In the genomic region with DNA sequence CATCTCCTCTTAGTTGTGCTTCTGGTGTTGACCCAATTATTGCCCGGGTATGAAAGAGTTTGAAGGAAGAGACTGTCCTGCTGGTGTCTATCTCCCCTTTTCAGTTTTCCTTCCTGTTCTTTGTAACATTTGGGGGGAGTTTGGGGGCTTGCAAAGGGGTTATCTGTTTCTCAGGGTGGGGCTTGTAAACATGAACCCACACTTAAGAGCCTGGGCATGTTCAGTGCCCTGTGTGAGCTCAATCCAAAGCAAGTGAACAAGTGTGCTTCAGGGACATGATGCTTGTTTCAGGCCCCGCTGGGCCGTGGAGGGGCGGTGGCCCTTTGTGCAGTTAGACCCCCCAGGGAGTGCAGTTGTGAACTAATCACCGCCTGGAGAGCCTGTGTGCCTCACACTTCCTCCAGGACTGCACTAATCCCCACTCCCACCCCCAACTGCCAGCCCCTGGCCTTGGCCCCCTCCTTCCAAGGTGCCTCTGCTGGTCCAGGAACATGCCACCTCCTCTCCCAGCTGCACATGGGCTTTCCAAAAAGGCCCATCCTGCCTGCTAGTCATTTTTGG, we compare ENCODE assay signal across 1 cellular context.
TF ChIP-seq lines count a peak whose summit lies in the region.

No MANE protein-coding gene starts in this region.

TF ChIP-seq in K562, 482 proteins besides CTCF, POLR2A, EP300 and RAD21 (continued from another document):
- TF ChIP-seq, protein P1, sequence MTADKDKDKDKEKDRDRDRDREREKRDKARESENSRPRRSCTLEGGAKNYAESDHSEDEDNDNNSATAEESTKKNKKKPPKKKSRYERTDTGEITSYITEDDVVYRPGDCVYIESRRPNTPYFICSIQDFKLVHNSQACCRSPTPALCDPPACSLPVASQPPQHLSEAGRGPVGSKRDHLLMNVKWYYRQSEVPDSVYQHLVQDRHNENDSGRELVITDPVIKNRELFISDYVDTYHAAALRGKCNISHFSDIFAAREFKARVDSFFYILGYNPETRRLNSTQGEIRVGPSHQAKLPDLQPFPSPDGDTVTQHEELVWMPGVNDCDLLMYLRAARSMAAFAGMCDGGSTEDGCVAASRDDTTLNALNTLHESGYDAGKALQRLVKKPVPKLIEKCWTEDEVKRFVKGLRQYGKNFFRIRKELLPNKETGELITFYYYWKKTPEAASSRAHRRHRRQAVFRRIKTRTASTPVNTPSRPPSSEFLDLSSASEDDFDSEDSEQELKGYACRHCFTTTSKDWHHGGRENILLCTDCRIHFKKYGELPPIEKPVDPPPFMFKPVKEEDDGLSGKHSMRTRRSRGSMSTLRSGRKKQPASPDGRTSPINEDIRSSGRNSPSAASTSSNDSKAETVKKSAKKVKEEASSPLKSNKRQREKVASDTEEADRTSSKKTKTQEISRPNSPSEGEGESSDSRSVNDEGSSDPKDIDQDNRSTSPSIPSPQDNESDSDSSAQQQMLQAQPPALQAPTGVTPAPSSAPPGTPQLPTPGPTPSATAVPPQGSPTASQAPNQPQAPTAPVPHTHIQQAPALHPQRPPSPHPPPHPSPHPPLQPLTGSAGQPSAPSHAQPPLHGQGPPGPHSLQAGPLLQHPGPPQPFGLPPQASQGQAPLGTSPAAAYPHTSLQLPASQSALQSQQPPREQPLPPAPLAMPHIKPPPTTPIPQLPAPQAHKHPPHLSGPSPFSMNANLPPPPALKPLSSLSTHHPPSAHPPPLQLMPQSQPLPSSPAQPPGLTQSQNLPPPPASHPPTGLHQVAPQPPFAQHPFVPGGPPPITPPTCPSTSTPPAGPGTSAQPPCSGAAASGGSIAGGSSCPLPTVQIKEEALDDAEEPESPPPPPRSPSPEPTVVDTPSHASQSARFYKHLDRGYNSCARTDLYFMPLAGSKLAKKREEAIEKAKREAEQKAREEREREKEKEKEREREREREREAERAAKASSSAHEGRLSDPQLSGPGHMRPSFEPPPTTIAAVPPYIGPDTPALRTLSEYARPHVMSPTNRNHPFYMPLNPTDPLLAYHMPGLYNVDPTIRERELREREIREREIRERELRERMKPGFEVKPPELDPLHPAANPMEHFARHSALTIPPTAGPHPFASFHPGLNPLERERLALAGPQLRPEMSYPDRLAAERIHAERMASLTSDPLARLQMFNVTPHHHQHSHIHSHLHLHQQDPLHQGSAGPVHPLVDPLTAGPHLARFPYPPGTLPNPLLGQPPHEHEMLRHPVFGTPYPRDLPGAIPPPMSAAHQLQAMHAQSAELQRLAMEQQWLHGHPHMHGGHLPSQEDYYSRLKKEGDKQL (CRISPR knock-in tag; IDR thresholded peaks at IDR 0.05; ENCODE audit: borderline replicate concordance) = no peak
- TF ChIP-seq FOXJ3 (CRISPR knock-in tag; IDR thresholded peaks at IDR 0.05) (no peak), ELF2 (CRISPR knock-in tag; IDR thresholded peaks at IDR 0.05) (no peak), BRD4 (IDR thresholded peaks at IDR 0.05) (0 out of 2 replicates have a peak, but pooled peaks have one; percentile 26), FOXA3 (CRISPR knock-in tag; conservative IDR thresholded peaks at IDR 0.05 in 1 of 2, IDR thresholded peaks at IDR 0.05 in 1 of 2) (no peak), KDM2B (CRISPR knock-in tag; IDR thresholded peaks at IDR 0.05) (no peak), RBM25 (IDR thresholded peaks at IDR 0.05; ENCODE audit: low read depth, low read length, severe bottlenecking) (no peak), TCF7L2 (IDR thresholded peaks at IDR 0.05; ENCODE audit: low read depth, low read length) (no peak), PHF8 (IDR thresholded peaks at IDR 0.05; ENCODE audit: borderline replicate concordance, low read length) (peak; percentile 4; the same call in 1 of the 2 replicates), NBN (IDR thresholded peaks at IDR 0.05; ENCODE audit: low read depth) (no peak), STAT5A (IDR thresholded peaks at IDR 0.05; ENCODE audit: borderline replicate concordance, low read length) (no peak), PHB2 (IDR thresholded peaks at IDR 0.05; ENCODE audit: low read depth) (no peak), EP400 (IDR thresholded peaks at IDR 0.05) (no peak), ZNF644 (tag; IDR thresholded peaks at IDR 0.05; ENCODE audit: low read depth) (no peak)
- TF ChIP-seq, protein P2, sequence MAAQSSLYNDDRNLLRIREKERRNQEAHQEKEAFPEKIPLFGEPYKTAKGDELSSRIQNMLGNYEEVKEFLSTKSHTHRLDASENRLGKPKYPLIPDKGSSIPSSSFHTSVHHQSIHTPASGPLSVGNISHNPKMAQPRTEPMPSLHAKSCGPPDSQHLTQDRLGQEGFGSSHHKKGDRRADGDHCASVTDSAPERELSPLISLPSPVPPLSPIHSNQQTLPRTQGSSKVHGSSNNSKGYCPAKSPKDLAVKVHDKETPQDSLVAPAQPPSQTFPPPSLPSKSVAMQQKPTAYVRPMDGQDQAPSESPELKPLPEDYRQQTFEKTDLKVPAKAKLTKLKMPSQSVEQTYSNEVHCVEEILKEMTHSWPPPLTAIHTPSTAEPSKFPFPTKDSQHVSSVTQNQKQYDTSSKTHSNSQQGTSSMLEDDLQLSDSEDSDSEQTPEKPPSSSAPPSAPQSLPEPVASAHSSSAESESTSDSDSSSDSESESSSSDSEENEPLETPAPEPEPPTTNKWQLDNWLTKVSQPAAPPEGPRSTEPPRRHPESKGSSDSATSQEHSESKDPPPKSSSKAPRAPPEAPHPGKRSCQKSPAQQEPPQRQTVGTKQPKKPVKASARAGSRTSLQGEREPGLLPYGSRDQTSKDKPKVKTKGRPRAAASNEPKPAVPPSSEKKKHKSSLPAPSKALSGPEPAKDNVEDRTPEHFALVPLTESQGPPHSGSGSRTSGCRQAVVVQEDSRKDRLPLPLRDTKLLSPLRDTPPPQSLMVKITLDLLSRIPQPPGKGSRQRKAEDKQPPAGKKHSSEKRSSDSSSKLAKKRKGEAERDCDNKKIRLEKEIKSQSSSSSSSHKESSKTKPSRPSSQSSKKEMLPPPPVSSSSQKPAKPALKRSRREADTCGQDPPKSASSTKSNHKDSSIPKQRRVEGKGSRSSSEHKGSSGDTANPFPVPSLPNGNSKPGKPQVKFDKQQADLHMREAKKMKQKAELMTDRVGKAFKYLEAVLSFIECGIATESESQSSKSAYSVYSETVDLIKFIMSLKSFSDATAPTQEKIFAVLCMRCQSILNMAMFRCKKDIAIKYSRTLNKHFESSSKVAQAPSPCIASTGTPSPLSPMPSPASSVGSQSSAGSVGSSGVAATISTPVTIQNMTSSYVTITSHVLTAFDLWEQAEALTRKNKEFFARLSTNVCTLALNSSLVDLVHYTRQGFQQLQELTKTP (IDR thresholded peaks at IDR 0.05; ENCODE audit: low read depth in 1 of 2, partially characterized antibody in 2 of 2) = no peak
- TF ChIP-seq, protein P3, sequence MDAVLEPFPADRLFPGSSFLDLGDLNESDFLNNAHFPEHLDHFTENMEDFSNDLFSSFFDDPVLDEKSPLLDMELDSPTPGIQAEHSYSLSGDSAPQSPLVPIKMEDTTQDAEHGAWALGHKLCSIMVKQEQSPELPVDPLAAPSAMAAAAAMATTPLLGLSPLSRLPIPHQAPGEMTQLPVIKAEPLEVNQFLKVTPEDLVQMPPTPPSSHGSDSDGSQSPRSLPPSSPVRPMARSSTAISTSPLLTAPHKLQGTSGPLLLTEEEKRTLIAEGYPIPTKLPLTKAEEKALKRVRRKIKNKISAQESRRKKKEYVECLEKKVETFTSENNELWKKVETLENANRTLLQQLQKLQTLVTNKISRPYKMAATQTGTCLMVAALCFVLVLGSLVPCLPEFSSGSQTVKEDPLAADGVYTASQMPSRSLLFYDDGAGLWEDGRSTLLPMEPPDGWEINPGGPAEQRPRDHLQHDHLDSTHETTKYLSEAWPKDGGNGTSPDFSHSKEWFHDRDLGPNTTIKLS (IDR thresholded peaks at IDR 0.05; ENCODE audit: borderline replicate concordance, low read depth) = no peak
- TF ChIP-seq, protein P4, sequence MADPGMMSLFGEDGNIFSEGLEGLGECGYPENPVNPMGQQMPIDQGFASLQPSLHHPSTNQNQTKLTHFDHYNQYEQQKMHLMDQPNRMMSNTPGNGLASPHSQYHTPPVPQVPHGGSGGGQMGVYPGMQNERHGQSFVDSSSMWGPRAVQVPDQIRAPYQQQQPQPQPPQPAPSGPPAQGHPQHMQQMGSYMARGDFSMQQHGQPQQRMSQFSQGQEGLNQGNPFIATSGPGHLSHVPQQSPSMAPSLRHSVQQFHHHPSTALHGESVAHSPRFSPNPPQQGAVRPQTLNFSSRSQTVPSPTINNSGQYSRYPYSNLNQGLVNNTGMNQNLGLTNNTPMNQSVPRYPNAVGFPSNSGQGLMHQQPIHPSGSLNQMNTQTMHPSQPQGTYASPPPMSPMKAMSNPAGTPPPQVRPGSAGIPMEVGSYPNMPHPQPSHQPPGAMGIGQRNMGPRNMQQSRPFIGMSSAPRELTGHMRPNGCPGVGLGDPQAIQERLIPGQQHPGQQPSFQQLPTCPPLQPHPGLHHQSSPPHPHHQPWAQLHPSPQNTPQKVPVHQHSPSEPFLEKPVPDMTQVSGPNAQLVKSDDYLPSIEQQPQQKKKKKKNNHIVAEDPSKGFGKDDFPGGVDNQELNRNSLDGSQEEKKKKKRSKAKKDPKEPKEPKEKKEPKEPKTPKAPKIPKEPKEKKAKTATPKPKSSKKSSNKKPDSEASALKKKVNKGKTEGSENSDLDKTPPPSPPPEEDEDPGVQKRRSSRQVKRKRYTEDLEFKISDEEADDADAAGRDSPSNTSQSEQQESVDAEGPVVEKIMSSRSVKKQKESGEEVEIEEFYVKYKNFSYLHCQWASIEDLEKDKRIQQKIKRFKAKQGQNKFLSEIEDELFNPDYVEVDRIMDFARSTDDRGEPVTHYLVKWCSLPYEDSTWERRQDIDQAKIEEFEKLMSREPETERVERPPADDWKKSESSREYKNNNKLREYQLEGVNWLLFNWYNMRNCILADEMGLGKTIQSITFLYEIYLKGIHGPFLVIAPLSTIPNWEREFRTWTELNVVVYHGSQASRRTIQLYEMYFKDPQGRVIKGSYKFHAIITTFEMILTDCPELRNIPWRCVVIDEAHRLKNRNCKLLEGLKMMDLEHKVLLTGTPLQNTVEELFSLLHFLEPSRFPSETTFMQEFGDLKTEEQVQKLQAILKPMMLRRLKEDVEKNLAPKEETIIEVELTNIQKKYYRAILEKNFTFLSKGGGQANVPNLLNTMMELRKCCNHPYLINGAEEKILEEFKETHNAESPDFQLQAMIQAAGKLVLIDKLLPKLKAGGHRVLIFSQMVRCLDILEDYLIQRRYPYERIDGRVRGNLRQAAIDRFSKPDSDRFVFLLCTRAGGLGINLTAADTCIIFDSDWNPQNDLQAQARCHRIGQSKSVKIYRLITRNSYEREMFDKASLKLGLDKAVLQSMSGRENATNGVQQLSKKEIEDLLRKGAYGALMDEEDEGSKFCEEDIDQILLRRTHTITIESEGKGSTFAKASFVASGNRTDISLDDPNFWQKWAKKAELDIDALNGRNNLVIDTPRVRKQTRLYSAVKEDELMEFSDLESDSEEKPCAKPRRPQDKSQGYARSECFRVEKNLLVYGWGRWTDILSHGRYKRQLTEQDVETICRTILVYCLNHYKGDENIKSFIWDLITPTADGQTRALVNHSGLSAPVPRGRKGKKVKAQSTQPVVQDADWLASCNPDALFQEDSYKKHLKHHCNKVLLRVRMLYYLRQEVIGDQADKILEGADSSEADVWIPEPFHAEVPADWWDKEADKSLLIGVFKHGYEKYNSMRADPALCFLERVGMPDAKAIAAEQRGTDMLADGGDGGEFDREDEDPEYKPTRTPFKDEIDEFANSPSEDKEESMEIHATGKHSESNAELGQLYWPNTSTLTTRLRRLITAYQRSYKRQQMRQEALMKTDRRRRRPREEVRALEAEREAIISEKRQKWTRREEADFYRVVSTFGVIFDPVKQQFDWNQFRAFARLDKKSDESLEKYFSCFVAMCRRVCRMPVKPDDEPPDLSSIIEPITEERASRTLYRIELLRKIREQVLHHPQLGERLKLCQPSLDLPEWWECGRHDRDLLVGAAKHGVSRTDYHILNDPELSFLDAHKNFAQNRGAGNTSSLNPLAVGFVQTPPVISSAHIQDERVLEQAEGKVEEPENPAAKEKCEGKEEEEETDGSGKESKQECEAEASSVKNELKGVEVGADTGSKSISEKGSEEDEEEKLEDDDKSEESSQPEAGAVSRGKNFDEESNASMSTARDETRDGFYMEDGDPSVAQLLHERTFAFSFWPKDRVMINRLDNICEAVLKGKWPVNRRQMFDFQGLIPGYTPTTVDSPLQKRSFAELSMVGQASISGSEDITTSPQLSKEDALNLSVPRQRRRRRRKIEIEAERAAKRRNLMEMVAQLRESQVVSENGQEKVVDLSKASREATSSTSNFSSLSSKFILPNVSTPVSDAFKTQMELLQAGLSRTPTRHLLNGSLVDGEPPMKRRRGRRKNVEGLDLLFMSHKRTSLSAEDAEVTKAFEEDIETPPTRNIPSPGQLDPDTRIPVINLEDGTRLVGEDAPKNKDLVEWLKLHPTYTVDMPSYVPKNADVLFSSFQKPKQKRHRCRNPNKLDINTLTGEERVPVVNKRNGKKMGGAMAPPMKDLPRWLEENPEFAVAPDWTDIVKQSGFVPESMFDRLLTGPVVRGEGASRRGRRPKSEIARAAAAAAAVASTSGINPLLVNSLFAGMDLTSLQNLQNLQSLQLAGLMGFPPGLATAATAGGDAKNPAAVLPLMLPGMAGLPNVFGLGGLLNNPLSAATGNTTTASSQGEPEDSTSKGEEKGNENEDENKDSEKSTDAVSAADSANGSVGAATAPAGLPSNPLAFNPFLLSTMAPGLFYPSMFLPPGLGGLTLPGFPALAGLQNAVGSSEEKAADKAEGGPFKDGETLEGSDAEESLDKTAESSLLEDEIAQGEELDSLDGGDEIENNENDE (IDR thresholded peaks at IDR 0.05; ENCODE audit: low read depth, low read length) = no peak
- TF ChIP-seq, protein P5, sequence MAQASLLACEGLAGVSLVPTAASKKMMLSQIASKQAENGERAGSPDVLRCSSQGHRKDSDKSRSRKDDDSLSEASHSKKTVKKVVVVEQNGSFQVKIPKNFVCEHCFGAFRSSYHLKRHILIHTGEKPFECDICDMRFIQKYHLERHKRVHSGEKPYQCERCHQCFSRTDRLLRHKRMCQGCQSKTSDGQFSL (CRISPR knock-in tag; IDR thresholded peaks at IDR 0.05) = no peak
- TF ChIP-seq, protein P5 (tag; IDR thresholded peaks at IDR 0.05) = peak in 1 of 2 experiments; percentile 13; a peak in 1 of 4 replicates
- TF ChIP-seq, protein P6, sequence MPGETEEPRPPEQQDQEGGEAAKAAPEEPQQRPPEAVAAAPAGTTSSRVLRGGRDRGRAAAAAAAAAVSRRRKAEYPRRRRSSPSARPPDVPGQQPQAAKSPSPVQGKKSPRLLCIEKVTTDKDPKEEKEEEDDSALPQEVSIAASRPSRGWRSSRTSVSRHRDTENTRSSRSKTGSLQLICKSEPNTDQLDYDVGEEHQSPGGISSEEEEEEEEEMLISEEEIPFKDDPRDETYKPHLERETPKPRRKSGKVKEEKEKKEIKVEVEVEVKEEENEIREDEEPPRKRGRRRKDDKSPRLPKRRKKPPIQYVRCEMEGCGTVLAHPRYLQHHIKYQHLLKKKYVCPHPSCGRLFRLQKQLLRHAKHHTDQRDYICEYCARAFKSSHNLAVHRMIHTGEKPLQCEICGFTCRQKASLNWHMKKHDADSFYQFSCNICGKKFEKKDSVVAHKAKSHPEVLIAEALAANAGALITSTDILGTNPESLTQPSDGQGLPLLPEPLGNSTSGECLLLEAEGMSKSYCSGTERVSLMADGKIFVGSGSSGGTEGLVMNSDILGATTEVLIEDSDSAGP (CRISPR knock-in tag; IDR thresholded peaks at IDR 0.05) = 0 out of 2 replicates have a peak, but pooled peaks have one; percentile 33
